Comparison of ENCODE assay signal across 8 cellular contexts in genomic region chrX:76172325-76172887, GRCh38.
A peak's percentile ranks its signal among the peaks of the same experiment; 100 is the strongest.
DNase-seq lines count a peak whose midpoint lies in the region; ATAC-seq and TF ChIP-seq lines count a peak whose summit lies in the region.

No MANE protein-coding gene starts in this region.

- WGBS in iPS DF 6.9 (ENCODE audit: insufficient coverage, insufficient read length), result no CpG with 5 or more reads among the region's 9 CpGs

- peaks cover 4% of the 10 kb centered on the region for H3K36me3 Mint-ChIP-seq in activated naive CD8-positive, alpha-beta T cell
- H3K36me3 Mint-ChIP-seq in stimulated activated memory B cell treated with anti-CD40 and anti-IgM and Interleukin-4, amounts not matched to agents 10 μg/mL and 1 μg/mL and 100 μg/mL, for 72 hours, result peaks cover 12% of the 10 kb centered on the region

- no peak for DNase-seq in GM12865 (ENCODE audit: low read depth)
- DNase-seq in iPS DF 6.9 (ENCODE audit: low read depth, low spot score), result no peak
- DNase-seq in NCI-H1694 treated with DMSO at 0.1 percent for 48 hours (lab: John Stamatoyannopoulos, UW), result no peak
- DNase-seq in GM13977 (ENCODE audit: low spot score), result no peak

- no peaks in the 10 kb centered on the region for H3K4me1 ChIP-seq in iPS DF 6.9 (ENCODE audit: control insufficient read depth, insufficient read depth, low read length)

- no peak overlapping the region for H3K27ac ChIP-seq in iPS DF 6.9 (ENCODE audit: low read length)

- H3K36me3 ChIP-seq in iPS DF 6.9 (ENCODE audit: control insufficient read depth, insufficient read depth, low read length), result no peaks in the 10 kb centered on the region; the same call in 1 of the 2 replicates

- H3K4me3 ChIP-seq in GM12865 (ENCODE audit: low read depth, low read length), result peak overlapping the region; percentile 62
- H3K4me3 ChIP-seq in iPS DF 6.9 (ENCODE audit: low read length), result peak overlapping the region; percentile 73; the same call in 1 of the 2 replicates

- H3K9me3 ChIP-seq in iPS DF 6.9 (ENCODE audit: control insufficient read depth, insufficient read depth, low read length), result no peaks in the 10 kb centered on the region

- H3K4me3 Mint-ChIP-seq in activated naive CD8-positive, alpha-beta T cell, result peak overlapping the region; percentile 92
- H3K4me3 Mint-ChIP-seq in stimulated activated memory B cell treated with anti-CD40 and anti-IgM and Interleukin-4, amounts not matched to agents 10 μg/mL and 1 μg/mL and 100 μg/mL, for 72 hours, result peak overlapping the region; percentile 85

- in situ Hi-C loops in GM13977 (cut with MboI; ENCODE audit: low pct_unique_long_range_greater_than_20kb, low sequenced_read_pairs, unreplicated experiment), result no loop called here

- no peaks in the 10 kb centered on the region for H3K9me3 Mint-ChIP-seq in activated naive CD8-positive, alpha-beta T cell (ENCODE audit: low read depth)
- no peaks in the 10 kb centered on the region for H3K9me3 Mint-ChIP-seq in stimulated activated memory B cell treated with anti-CD40 and anti-IgM and Interleukin-4, amounts not matched to agents 10 μg/mL and 1 μg/mL and 100 μg/mL, for 72 hours

- peak overlapping the region; percentile 97 for H3K27ac Mint-ChIP-seq in activated naive CD8-positive, alpha-beta T cell
- peak overlapping the region; percentile 93 for H3K27ac Mint-ChIP-seq in stimulated activated memory B cell treated with anti-CD40 and anti-IgM and Interleukin-4, amounts not matched to agents 10 μg/mL and 1 μg/mL and 100 μg/mL, for 72 hours

- H3K27me3 ChIP-seq in iPS DF 6.9 (ENCODE audit: control insufficient read depth, insufficient read depth, low read length), result no peaks in the 10 kb centered on the region

- ATAC-seq in HG02970 (IDR thresholded peaks at IDR 0.05; ENCODE audit: low FRiP score, unreplicated experiment), result peak; percentile 43
- ATAC-seq in stimulated activated memory B cell treated with anti-CD40 and anti-IgM and Interleukin-4, amounts not matched to agents 10 μg/mL and 1 μg/mL and 100 μg/mL, for 72 hours, result peak; percentile 79
- no peak for ATAC-seq in HG03025 (IDR thresholded peaks at IDR 0.05; ENCODE audit: low FRiP score, unreplicated experiment)

- no peak for TF ChIP-seq CTCF in GM12865 (IDR thresholded peaks at IDR 0.05; ENCODE audit: insufficient read depth, low read depth, low read length, missing control alignments)
- TF ChIP-seq CTCF in GM13977 (IDR thresholded peaks at IDR 0.05; ENCODE audit: extremely low read depth, insufficient read depth, missing control alignments), result no peak

- H3K27me3 Mint-ChIP-seq in activated naive CD8-positive, alpha-beta T cell, result no peaks in the 10 kb centered on the region
- H3K27me3 Mint-ChIP-seq in stimulated activated memory B cell treated with anti-CD40 and anti-IgM and Interleukin-4, amounts not matched to agents 10 μg/mL and 1 μg/mL and 100 μg/mL, for 72 hours, result no peaks in the 10 kb centered on the region

- H3K4me1 Mint-ChIP-seq in activated naive CD8-positive, alpha-beta T cell (ENCODE audit: low read depth), result peaks cover 56% of the 10 kb centered on the region
- peaks cover 31% of the 10 kb centered on the region for H3K4me1 Mint-ChIP-seq in stimulated activated memory B cell treated with anti-CD40 and anti-IgM and Interleukin-4, amounts not matched to agents 10 μg/mL and 1 μg/mL and 100 μg/mL, for 72 hours
